1 cellular context compared by ENCODE assay signal in genomic region chr16:11101283-11101682, GRCh38.
TF ChIP-seq lines count a peak whose summit lies in the region.

No MANE protein-coding gene starts in this region.

TF ChIP-seq in H1, 55 proteins besides CTCF, POLR2A, EP300 and RAD21:
- TF ChIP-seq TCF12 (IDR thresholded peaks at IDR 0.05; ENCODE audit: low read depth, low read length): no peak
- no peak for TF ChIP-seq KDM5A (IDR thresholded peaks at IDR 0.05; ENCODE audit: low read length)
- no peak for TF ChIP-seq MAFK (IDR thresholded peaks at IDR 0.05; ENCODE audit: low read depth, low read length)
- TF ChIP-seq ZNF274 (IDR thresholded peaks at IDR 0.05; ENCODE audit: borderline replicate concordance, extremely low read depth, low read length): no peak
- TF ChIP-seq SRF (IDR thresholded peaks at IDR 0.05; ENCODE audit: low read depth, low read length): no peak
- TF ChIP-seq JUND (IDR thresholded peaks at IDR 0.05; ENCODE audit: low read length): no peak
- no peak for TF ChIP-seq MAX (IDR thresholded peaks at IDR 0.05)
- TF ChIP-seq RXRA (IDR thresholded peaks at IDR 0.05; ENCODE audit: insufficient read depth, low read depth, low read length): no peak
- no peak for TF ChIP-seq CBX8 (IDR thresholded peaks at IDR 0.05; ENCODE audit: borderline replicate concordance, low read depth, low read length)
- TF ChIP-seq TAF7 (optimal IDR thresholded peaks at IDR 0.05; ENCODE audit: borderline replicate concordance, low read depth, low read length): no peak
- no peak for TF ChIP-seq ASH2L (IDR thresholded peaks at IDR 0.05; ENCODE audit: low read length)
- TF ChIP-seq POU5F1 (IDR thresholded peaks at IDR 0.05; ENCODE audit: low read depth, low read length): no peak
- TF ChIP-seq TAF1 (IDR thresholded peaks at IDR 0.05; ENCODE audit: low read depth, low read length): no peak
